Comparison of ENCODE assay signal across 1 cellular context in the genomic region with DNA sequence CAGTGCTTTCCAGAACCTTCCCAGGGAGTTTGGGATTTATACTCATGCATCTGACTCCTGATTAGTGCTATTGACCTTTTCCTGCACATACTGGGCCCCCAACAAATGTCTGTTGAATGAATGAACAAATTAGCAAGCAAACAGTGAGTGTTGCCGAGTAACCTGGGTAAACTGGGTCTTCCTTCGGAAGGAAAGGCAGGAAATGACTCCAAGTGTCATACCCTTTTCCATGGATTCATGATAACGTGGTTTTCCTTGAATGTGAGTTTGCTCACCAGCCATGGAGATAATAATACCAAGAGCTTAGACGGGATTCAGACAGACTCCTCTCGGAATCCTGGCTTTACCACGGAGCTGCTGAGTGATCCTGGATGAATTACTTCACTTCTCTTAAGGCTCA.
TF ChIP-seq lines count a peak whose summit lies in the region.

No MANE protein-coding gene starts in this region.

TF ChIP-seq in WTC11, 78 proteins besides CTCF, POLR2A, EP300 and RAD21 (continued from another document):
- TF ChIP-seq, protein P1, sequence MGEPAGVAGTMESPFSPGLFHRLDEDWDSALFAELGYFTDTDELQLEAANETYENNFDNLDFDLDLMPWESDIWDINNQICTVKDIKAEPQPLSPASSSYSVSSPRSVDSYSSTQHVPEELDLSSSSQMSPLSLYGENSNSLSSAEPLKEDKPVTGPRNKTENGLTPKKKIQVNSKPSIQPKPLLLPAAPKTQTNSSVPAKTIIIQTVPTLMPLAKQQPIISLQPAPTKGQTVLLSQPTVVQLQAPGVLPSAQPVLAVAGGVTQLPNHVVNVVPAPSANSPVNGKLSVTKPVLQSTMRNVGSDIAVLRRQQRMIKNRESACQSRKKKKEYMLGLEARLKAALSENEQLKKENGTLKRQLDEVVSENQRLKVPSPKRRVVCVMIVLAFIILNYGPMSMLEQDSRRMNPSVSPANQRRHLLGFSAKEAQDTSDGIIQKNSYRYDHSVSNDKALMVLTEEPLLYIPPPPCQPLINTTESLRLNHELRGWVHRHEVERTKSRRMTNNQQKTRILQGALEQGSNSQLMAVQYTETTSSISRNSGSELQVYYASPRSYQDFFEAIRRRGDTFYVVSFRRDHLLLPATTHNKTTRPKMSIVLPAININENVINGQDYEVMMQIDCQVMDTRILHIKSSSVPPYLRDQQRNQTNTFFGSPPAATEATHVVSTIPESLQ (CRISPR knock-in tag; IDR thresholded peaks at IDR 0.05), result no peak
